Comparison of ENCODE assay signal across 37 cellular contexts in genomic region chr18:75287006-75287405, GRCh38.
"Had no signal": no experiment of that assay in that cellular context is flagged by ENCODE, and none has a peak within 500 bp of the region (broad histone marks: within the 10 kb centered on the region; RNA-seq: fewer than 3 reads in every experiment).

No MANE protein-coding gene starts in this region.

- H3K4me1 Mint-ChIP-seq: activated naive CD4-positive, alpha-beta T cell treated with anti-CD3 and anti-CD28 coated beads, Interleukin-2, amount 10 ng/mL, durations not matched to agents 7 days and 5 days; activated naive CD8-positive, alpha-beta T cell treated with anti-CD3 and anti-CD28 coated beads for 36 hours; activated naive CD8-positive, alpha-beta T cell treated with anti-CD3 and anti-CD28 coated beads, Interleukin-2, amount 10 ng/mL, durations not matched to agents 7 days and 5 days; activated naive CD8-positive, alpha-beta T cell treated with anti-CD3 and anti-CD28 coated beads, Interleukin-2, amount 50 U/mL, for 24 hours; activated T-helper 17 cell treated with anti-CD3 and anti-CD28 coated beads, Interleukin-2, amount 50 U/mL, for 72 hours had no signal

- H3K27me3 Mint-ChIP-seq: activated naive CD4-positive, alpha-beta T cell treated with anti-CD3 and anti-CD28 coated beads, Interleukin-2, amount 10 ng/mL, durations not matched to agents 7 days and 5 days; activated naive CD4-positive, alpha-beta T cell treated with anti-CD3 and anti-CD28 coated beads, Interleukin-2, amount 50 U/mL, for 24 hours; activated naive CD8-positive, alpha-beta T cell; activated naive CD8-positive, alpha-beta T cell treated with anti-CD3 and anti-CD28 coated beads for 36 hours; activated naive CD8-positive, alpha-beta T cell treated with anti-CD3 and anti-CD28 coated beads, Interleukin-2, amount 10 ng/mL, durations not matched to agents 7 days and 5 days; activated naive CD8-positive, alpha-beta T cell treated with anti-CD3 and anti-CD28 coated beads, Interleukin-2, amount 50 U/mL, for 24 hours; activated T-cell treated with anti-CD3 and anti-CD28 coated beads, Interleukin-2, amount 50 U/mL, for 24 hours; activated T-helper 17 cell treated with anti-CD3 and anti-CD28 coated beads, Interleukin-2, amount 50 U/mL, for 72 hours; central memory CD8-positive, alpha-beta T cell had no signal

- H3K27ac Mint-ChIP-seq: activated naive CD4-positive, alpha-beta T cell treated with anti-CD3 and anti-CD28 coated beads for 36 hours; activated naive CD4-positive, alpha-beta T cell treated with anti-CD3 and anti-CD28 coated beads, Interleukin-2, amount 10 ng/mL, durations not matched to agents 7 days and 5 days; activated naive CD4-positive, alpha-beta T cell treated with anti-CD3 and anti-CD28 coated beads, Interleukin-2, amount 50 U/mL, for 24 hours; activated naive CD4-positive, alpha-beta T cell treated with anti-CD3 and anti-CD28 coated beads, Interleukin-2, amount 50 U/mL, for 72 hours; activated naive CD8-positive, alpha-beta T cell; activated naive CD8-positive, alpha-beta T cell treated with anti-CD3 and anti-CD28 coated beads for 36 hours; activated naive CD8-positive, alpha-beta T cell treated with anti-CD3 and anti-CD28 coated beads, Interleukin-2, amount 10 ng/mL, durations not matched to agents 7 days and 5 days; activated naive CD8-positive, alpha-beta T cell treated with anti-CD3 and anti-CD28 coated beads, Interleukin-2, amount 50 U/mL, for 24 hours; activated T-cell treated with anti-CD3 and anti-CD28 coated beads, Interleukin-2, amount 50 U/mL, for 24 hours; activated T-cell treated with anti-CD3 and anti-CD28 coated beads, Interleukin-2, amount 50 U/mL, for 72 hours; activated T-helper 1 cell treated with anti-CD3 and anti-CD28 coated beads, Interleukin-12 subunit alpha, Interleukin-12 subunit beta, Interleukin-2, Interleukin-4 antibody, amounts not matched to agents 30 ng/mL and 10 ng/mL and 1 ng/mL, durations not matched to agents 14 hours and 24 hours and 36 hours; activated T-helper 17 cell treated with anti-CD3 and anti-CD28 coated beads, Interleukin-2, amount 50 U/mL, for 72 hours; activated T-helper 2 cell treated with anti-CD3 and anti-CD28 coated beads, Interferon-gamma antibody, Interleukin-2, Interleukin-4, amounts not matched to agents 10 μg/mL and 5 μg/mL and 100 μg/mL, durations not matched to agents 14 hours and 24 hours and 36 hours; brain had no signal

- H3K27ac ChIP-seq: adrenal gland, ascending aorta, body of pancreas, brain microvascular endothelial cell, breast epithelium, cardiac muscle cell had no signal

- H3K36me3 ChIP-seq: brain microvascular endothelial cell, cardiac muscle cell had no signal

- H3K4me1 ChIP-seq: adrenal gland, ascending aorta, breast epithelium had no signal

- H3K9me3 ChIP-seq: adrenal gland, ascending aorta, body of pancreas, breast epithelium had no signal

- ATAC-seq: activated naive CD4-positive, alpha-beta T cell treated with anti-CD3 and anti-CD28 coated beads, Interleukin-2, amount 50 U/mL, for 72 hours; activated naive CD8-positive, alpha-beta T cell treated with anti-CD3 and anti-CD28 coated beads, Interleukin-2, amount 50 U/mL, for 24 hours; activated T-cell treated with anti-CD3 and anti-CD28 coated beads, Interleukin-2, amount 50 U/mL, for 4 hours; activated T-cell treated with anti-CD3 and anti-CD28 coated beads, Interleukin-2, amount 50 U/mL, for 72 hours; activated T-helper 17 cell treated with anti-CD3 and anti-CD28 coated beads, Interleukin-2, amount 50 U/mL, for 72 hours; body of pancreas had no signal

- H3K27me3 ChIP-seq: adrenal gland, ascending aorta, body of pancreas, brain microvascular endothelial cell, breast epithelium, cardiac muscle cell had no signal

- H3K4me3 Mint-ChIP-seq: activated naive CD4-positive, alpha-beta T cell treated with anti-CD3 and anti-CD28 coated beads for 36 hours; activated naive CD4-positive, alpha-beta T cell treated with anti-CD3 and anti-CD28 coated beads, Interleukin-2, amount 10 ng/mL, durations not matched to agents 7 days and 5 days; activated naive CD4-positive, alpha-beta T cell treated with anti-CD3 and anti-CD28 coated beads, Interleukin-2, amount 50 U/mL, for 24 hours; activated naive CD8-positive, alpha-beta T cell; activated naive CD8-positive, alpha-beta T cell treated with anti-CD3 and anti-CD28 coated beads for 36 hours; activated naive CD8-positive, alpha-beta T cell treated with anti-CD3 and anti-CD28 coated beads, Interleukin-2, amount 10 ng/mL, durations not matched to agents 7 days and 5 days; activated naive CD8-positive, alpha-beta T cell treated with anti-CD3 and anti-CD28 coated beads, Interleukin-2, amount 50 U/mL, for 24 hours; activated T-cell treated with anti-CD3 and anti-CD28 coated beads, Interleukin-2, amount 50 U/mL, for 24 hours; activated T-cell treated with anti-CD3 and anti-CD28 coated beads, Interleukin-2, amount 50 U/mL, for 4 hours; activated T-cell treated with anti-CD3 and anti-CD28 coated beads, Interleukin-2, amount 50 U/mL, for 72 hours; activated T-helper 1 cell treated with anti-CD3 and anti-CD28 coated beads, Interleukin-12 subunit alpha, Interleukin-12 subunit beta, Interleukin-2, Interleukin-4 antibody, amounts not matched to agents 30 ng/mL and 10 ng/mL and 1 ng/mL, durations not matched to agents 14 hours and 24 hours and 36 hours; activated T-helper 17 cell treated with anti-CD3 and anti-CD28 coated beads, Interleukin-2, amount 50 U/mL, for 72 hours; brain; central memory CD8-positive, alpha-beta T cell had no signal

- H3K4me3 ChIP-seq: adrenal gland, ascending aorta, body of pancreas, breast epithelium, cardiac muscle cell had no signal

- H3K9me3 Mint-ChIP-seq: activated naive CD4-positive, alpha-beta T cell treated with anti-CD3 and anti-CD28 coated beads, Interleukin-2, amount 10 ng/mL, durations not matched to agents 7 days and 5 days; activated naive CD4-positive, alpha-beta T cell treated with anti-CD3 and anti-CD28 coated beads, Interleukin-2, amount 50 U/mL, for 24 hours; activated naive CD4-positive, alpha-beta T cell treated with anti-CD3 and anti-CD28 coated beads, Interleukin-2, amount 50 U/mL, for 72 hours; activated naive CD8-positive, alpha-beta T cell treated with anti-CD3 and anti-CD28 coated beads for 36 hours; activated naive CD8-positive, alpha-beta T cell treated with anti-CD3 and anti-CD28 coated beads, Interleukin-2, amount 10 ng/mL, durations not matched to agents 7 days and 5 days; activated naive CD8-positive, alpha-beta T cell treated with anti-CD3 and anti-CD28 coated beads, Interleukin-2, amount 50 U/mL, for 24 hours; activated T-cell treated with anti-CD3 and anti-CD28 coated beads, Interleukin-2, amount 50 U/mL, for 24 hours; activated T-cell treated with anti-CD3 and anti-CD28 coated beads, Interleukin-2, amount 50 U/mL, for 4 hours; activated T-cell treated with anti-CD3 and anti-CD28 coated beads, Interleukin-2, amount 50 U/mL, for 72 hours; activated T-helper 1 cell treated with anti-CD3 and anti-CD28 coated beads, Interleukin-12 subunit alpha, Interleukin-12 subunit beta, Interleukin-2, Interleukin-4 antibody, amounts not matched to agents 30 ng/mL and 10 ng/mL and 1 ng/mL, durations not matched to agents 14 hours and 24 hours and 36 hours; activated T-helper 17 cell treated with anti-CD3 and anti-CD28 coated beads, Interleukin-2, amount 50 U/mL, for 72 hours; activated T-helper 2 cell treated with anti-CD3 and anti-CD28 coated beads, Interferon-gamma antibody, Interleukin-2, Interleukin-4, amounts not matched to agents 10 μg/mL and 5 μg/mL and 100 μg/mL, durations not matched to agents 14 hours and 24 hours and 36 hours; central memory CD8-positive, alpha-beta T cell had no signal

- DNase-seq: activated effector memory CD4-positive, alpha-beta T cell treated with anti-CD3 and anti-CD28 coated beads, Interleukin-2, amount 50 U/mL, for 16 hours; activated effector memory CD4-positive, alpha-beta T cell treated with Interleukin-2 at 50 U/mL for 16 hours; activated gamma-delta T cell; activated gamma-delta T cell treated with Interleukin-2 at 50 U/mL for 16 hours; activated naive CD4-positive, alpha-beta T cell; activated naive CD4-positive, alpha-beta T cell treated with anti-CD3 and anti-CD28 coated beads for 36 hours; activated naive CD4-positive, alpha-beta T cell treated with anti-CD3 and anti-CD28 coated beads, Interleukin-2, amount 10 ng/mL, durations not matched to agents 7 days and 5 days; activated naive CD4-positive, alpha-beta T cell treated with anti-CD3 and anti-CD28 coated beads, Interleukin-2, amount 50 U/mL, for 16 hours; activated naive CD4-positive, alpha-beta T cell treated with Interleukin-2 at 50 U/mL for 16 hours; activated naive CD8-positive, alpha-beta T cell treated with anti-CD3 and anti-CD28 coated beads for 36 hours; activated naive CD8-positive, alpha-beta T cell treated with anti-CD3 and anti-CD28 coated beads, Interleukin-2, amount 10 ng/mL, durations not matched to agents 7 days and 5 days; activated naive CD8-positive, alpha-beta T cell treated with anti-CD3 and anti-CD28 coated beads, Interleukin-2, amount 50 U/mL, for 24 hours; activated T-cell treated with anti-CD3 and anti-CD28 coated beads, Interleukin-2, amount 50 U/mL, for 24 hours; activated T-cell treated with anti-CD3 and anti-CD28 coated beads, Interleukin-2, amount 50 U/mL, for 4 hours; activated T-cell treated with anti-CD3 and anti-CD28 coated beads, Interleukin-2, amount 50 U/mL, for 48 hours; activated T-cell treated with anti-CD3 and anti-CD28 coated beads, Interleukin-2, amount 50 U/mL, for 72 hours; amniotic stem cell; amygdala; anterior cingulate cortex; aorta; body of pancreas; brain microvascular endothelial cell; caudate nucleus; central memory CD4-positive, alpha-beta T cell; cerebellar nuclear complex had no signal
